In the genomic region with DNA sequence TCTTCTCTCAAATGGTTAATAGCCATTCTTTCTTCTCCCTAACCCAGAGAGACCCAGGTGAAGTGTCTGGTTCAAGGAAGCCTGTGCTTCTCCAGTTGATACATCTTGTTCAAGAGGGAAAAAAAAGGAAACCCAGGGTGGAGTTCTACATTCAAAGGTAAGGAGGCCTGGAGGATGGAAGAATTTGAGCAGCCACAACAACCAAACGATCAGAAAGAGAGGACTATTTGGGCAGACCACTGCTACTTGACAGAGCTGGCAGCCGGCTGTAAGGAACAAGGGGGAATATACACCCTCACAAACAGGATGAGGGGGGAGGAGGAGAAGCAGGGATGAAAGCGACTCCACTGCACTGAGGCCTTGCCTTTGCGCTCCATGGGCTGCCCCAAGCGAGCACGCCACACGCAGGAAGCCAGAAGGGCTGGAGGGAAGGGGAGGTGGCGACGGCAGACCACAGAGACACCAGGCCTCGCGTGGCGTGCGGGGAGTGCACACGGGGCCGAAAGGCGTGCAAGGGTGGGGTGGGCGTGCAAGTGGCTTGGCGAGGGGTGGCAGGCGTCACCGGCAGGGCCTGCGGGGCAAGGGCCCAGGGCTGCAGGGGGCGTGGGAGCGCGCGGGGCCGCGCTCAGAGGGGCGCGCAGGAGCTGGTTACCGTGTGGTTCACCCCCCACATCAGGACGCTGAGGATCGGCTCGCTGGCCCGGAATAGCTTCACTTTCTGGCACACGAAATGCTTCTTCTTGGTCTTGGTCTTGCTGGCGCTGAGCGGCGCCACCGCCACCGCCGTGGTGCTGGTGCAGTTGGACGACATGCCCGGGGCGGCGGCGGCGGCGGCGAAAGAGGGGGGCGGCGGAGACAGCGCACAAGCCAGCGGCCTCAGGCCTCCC, we compare ENCODE assay signal across 7 cellular contexts. TPM values are rescaled to one million over a fixed set of nuclear protein-coding genes. Genes with fewer than 3 reads are reported as not detected.
DNase-seq lines count a peak whose midpoint lies in the region; ATAC-seq and TF ChIP-seq lines count a peak whose summit lies in the region.

No MANE protein-coding gene starts in this region.

- in situ Hi-C loops in GM13976 (cut with MboI; ENCODE audit: low sequenced_read_pairs, unreplicated experiment) = no loop called here

- peak; percentile 58 for ATAC-seq in effector memory CD8-positive, alpha-beta T cell (replicated peaks)

- H3K9me3 Mint-ChIP-seq in activated CD4-positive, alpha-beta memory T cell treated with anti-CD3 and anti-CD28 coated beads, Interleukin-2, amount 10 ng/mL, durations not matched to agents 7 days and 5 days = no peaks in the 10 kb centered on the region
- no peaks in the 10 kb centered on the region for H3K9me3 Mint-ChIP-seq in effector memory CD8-positive, alpha-beta T cell

- H3K4me3 ChIP-seq in NB4 (ENCODE audit: low read depth, low read length) = peak overlapping the region; percentile 81

- no peaks in the 10 kb centered on the region for H3K27me3 Mint-ChIP-seq in activated CD4-positive, alpha-beta memory T cell treated with anti-CD3 and anti-CD28 coated beads, Interleukin-2, amount 10 ng/mL, durations not matched to agents 7 days and 5 days
- H3K27me3 Mint-ChIP-seq in effector memory CD8-positive, alpha-beta T cell = no peaks in the 10 kb centered on the region

- peaks cover 50% of the 10 kb centered on the region for H3K4me1 Mint-ChIP-seq in activated CD4-positive, alpha-beta memory T cell treated with anti-CD3 and anti-CD28 coated beads, Interleukin-2, amount 10 ng/mL, durations not matched to agents 7 days and 5 days
- H3K4me1 Mint-ChIP-seq in effector memory CD8-positive, alpha-beta T cell (ENCODE audit: low read depth in 2 of 2) = peaks cover 33 to 39% of the 10 kb centered on the region in 2 donors

- TF ChIP-seq CTCF in GM13976 (IDR thresholded peaks at IDR 0.05; ENCODE audit: borderline replicate concordance, control extremely low read depth, extremely low read depth, insufficient read depth, missing control alignments) = no peak
- no peak for TF ChIP-seq CTCF in NB4 (IDR thresholded peaks at IDR 0.05; ENCODE audit: low read depth, low read length)

- DNase-seq in GM13976 (ENCODE audit: low spot score) (peak; percentile 72), HEK293T (ENCODE audit: extremely low spot score) (peak; percentile 26), NB4 (ENCODE audit: low read depth) (peak; percentile 74), mesenteric fat pad (ENCODE audit: low spot score) (peak; percentile 90)
- DNase-seq in activated CD4-positive, alpha-beta memory T cell treated with anti-CD3 and anti-CD28 coated beads, Interleukin-2, amount 10 ng/mL, durations not matched to agents 7 days and 5 days = peak; percentile 73
- peak; percentile 48 to 53 (median 51) for DNase-seq in effector memory CD8-positive, alpha-beta T cell
- DNase-seq in stimulated activated CD8-positive, alpha-beta memory T cell treated with anti-CD3 and anti-CD28 coated beads, Interleukin-15, amount 100 ng/mL, for 48 hours (ENCODE audit: low read depth in 2 of 2) = peak; percentile 34 to 45

- TF ChIP-seq POLR2A in NB4 (IDR thresholded peaks at IDR 0.05; ENCODE audit: extremely low read depth, insufficient read length) = no peak

- peak overlapping the region; percentile 95 for H3K27ac Mint-ChIP-seq in activated CD4-positive, alpha-beta memory T cell treated with anti-CD3 and anti-CD28 coated beads, Interleukin-2, amount 10 ng/mL, durations not matched to agents 7 days and 5 days
- H3K27ac Mint-ChIP-seq in effector memory CD8-positive, alpha-beta T cell = peak overlapping the region; percentile 91 to 94

- peak overlapping the region; percentile 97 for H3K4me3 Mint-ChIP-seq in activated CD4-positive, alpha-beta memory T cell treated with anti-CD3 and anti-CD28 coated beads, Interleukin-2, amount 10 ng/mL, durations not matched to agents 7 days and 5 days
- peak overlapping the region; percentile 92 to 95 for H3K4me3 Mint-ChIP-seq in effector memory CD8-positive, alpha-beta T cell

- POLR2A ChIA-PET in HEK293T (lab: Yijun Ruan, JAX) = interaction anchor here (1.1 to 2.1 kb wide), 6 partner anchors 27 to 55 kb away, joined by 3 to 9 read pairs (median 7); partner anchors contain the start of genes CWC25, PSMB3 and RPL23
- POLR2A ChIA-PET in activated CD4-positive, alpha-beta memory T cell treated with anti-CD3 and anti-CD28 coated beads, Interleukin-2, amount 10 ng/mL, durations not matched to agents 7 days and 5 days (lab: Charles Lee) = interaction anchor here (0.9 to 1.9 kb wide), 10 partner anchors 10 to 73 kb away, joined by 3 to 9 read pairs (median 4); partner anchors contain the start of genes CWC25, LASP1 and RPL23

- CTCF ChIA-PET in HEK293T (lab: Yijun Ruan, JAX) = no interaction called here
- CTCF ChIA-PET in activated CD4-positive, alpha-beta memory T cell treated with anti-CD3 and anti-CD28 coated beads, Interleukin-2, amount 10 ng/mL, durations not matched to agents 7 days and 5 days (lab: Charles Lee) = interaction anchor here (0.9 to 1.7 kb wide), 3 partner anchors 50 to 69 kb away, joined by 3 read pairs; no protein-coding TSS in a partner anchor

- peaks cover 62% of the 10 kb centered on the region for H3K36me3 Mint-ChIP-seq in activated CD4-positive, alpha-beta memory T cell treated with anti-CD3 and anti-CD28 coated beads, Interleukin-2, amount 10 ng/mL, durations not matched to agents 7 days and 5 days (ENCODE audit: low read depth)
- H3K36me3 Mint-ChIP-seq in effector memory CD8-positive, alpha-beta T cell (ENCODE audit: insufficient read depth) = peaks cover 60% of the 10 kb centered on the region

TF ChIP-seq in HEK293T, 16 proteins besides CTCF, POLR2A, EP300 and RAD21:
- TF ChIP-seq ZNF384 (IDR thresholded peaks at IDR 0.05) (no peak), LEF1 (IDR thresholded peaks at IDR 0.05; ENCODE audit: borderline replicate concordance) (no peak), SUZ12 (IDR thresholded peaks at IDR 0.05) (no peak), SP1 (IDR thresholded peaks at IDR 0.05) (no peak), TARDBP (IDR thresholded peaks at IDR 0.05) (no peak), FOXA1 (IDR thresholded peaks at IDR 0.05) (no peak), FOXM1 (IDR thresholded peaks at IDR 0.05; ENCODE audit: borderline replicate concordance) (no peak), FOXK2 (IDR thresholded peaks at IDR 0.05) (no peak), L3MBTL2 (conservative IDR thresholded peaks at IDR 0.05) (no peak), ELF4 (IDR thresholded peaks at IDR 0.05) (no peak), NFRKB (IDR thresholded peaks at IDR 0.05) (no peak), ARNT (IDR thresholded peaks at IDR 0.05) (no peak), HDGF (IDR thresholded peaks at IDR 0.05; ENCODE audit: borderline replicate concordance) (no peak), CTBP1 (IDR thresholded peaks at IDR 0.05; ENCODE audit: borderline replicate concordance) (no peak)
- TF ChIP-seq, protein P1, sequence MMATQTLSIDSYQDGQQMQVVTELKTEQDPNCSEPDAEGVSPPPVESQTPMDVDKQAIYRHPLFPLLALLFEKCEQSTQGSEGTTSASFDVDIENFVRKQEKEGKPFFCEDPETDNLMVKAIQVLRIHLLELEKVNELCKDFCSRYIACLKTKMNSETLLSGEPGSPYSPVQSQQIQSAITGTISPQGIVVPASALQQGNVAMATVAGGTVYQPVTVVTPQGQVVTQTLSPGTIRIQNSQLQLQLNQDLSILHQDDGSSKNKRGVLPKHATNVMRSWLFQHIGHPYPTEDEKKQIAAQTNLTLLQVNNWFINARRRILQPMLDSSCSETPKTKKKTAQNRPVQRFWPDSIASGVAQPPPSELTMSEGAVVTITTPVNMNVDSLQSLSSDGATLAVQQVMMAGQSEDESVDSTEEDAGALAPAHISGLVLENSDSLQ (IDR thresholded peaks at IDR 0.05) = no peak

RNA-seq across cellular contexts. Expression of gene PIP4K2B, which starts 0.5 kb away (rescaled TPM):
- 10 to 100 TPM; 42.0 to 45.7 TPM for total RNA-seq in activated CD4-positive, alpha-beta memory T cell treated with anti-CD3 and anti-CD28 coated beads, Interleukin-2, amount 10 ng/mL, durations not matched to agents 7 days and 5 days
- 41.6 TPM for total RNA-seq in mesenteric fat pad

RNA-seq across cellular contexts. Expression of gene CWC25, which starts 26.3 kb away (rescaled TPM):
- 10 to 100 TPM; 29.0 to 30.1 TPM for total RNA-seq in activated CD4-positive, alpha-beta memory T cell treated with anti-CD3 and anti-CD28 coated beads, Interleukin-2, amount 10 ng/mL, durations not matched to agents 7 days and 5 days
- 22.4 TPM for total RNA-seq in mesenteric fat pad

RNA-seq across cellular contexts. Expression of gene PSMB3, which starts 46.3 kb away (rescaled TPM):
- 100 to 1,000 TPM; 241 to 242 TPM for total RNA-seq in activated CD4-positive, alpha-beta memory T cell treated with anti-CD3 and anti-CD28 coated beads, Interleukin-2, amount 10 ng/mL, durations not matched to agents 7 days and 5 days
- 145 TPM for total RNA-seq in mesenteric fat pad

RNA-seq across cellular contexts. Expression of gene PCGF2, which starts 50.7 kb away (rescaled TPM):
- 1 to 10 TPM; 2.6 to 3.3 TPM for total RNA-seq in activated CD4-positive, alpha-beta memory T cell treated with anti-CD3 and anti-CD28 coated beads, Interleukin-2, amount 10 ng/mL, durations not matched to agents 7 days and 5 days
- 40.7 TPM for total RNA-seq in mesenteric fat pad

RNA-seq across cellular contexts. Expression of gene RPL23, which starts 54.7 kb away (rescaled TPM):
- 100 to 1,000 TPM; 933 to 960 TPM for total RNA-seq in activated CD4-positive, alpha-beta memory T cell treated with anti-CD3 and anti-CD28 coated beads, Interleukin-2, amount 10 ng/mL, durations not matched to agents 7 days and 5 days
- 1,395 TPM for total RNA-seq in mesenteric fat pad

Comparison
In these comparisons a context has a peak if more than half of its experiments do, and no peak if none do; other contexts are left out.
1. Peak in every context shown above with its lines: DNase-seq, ATAC-seq and H3K4me3 ChIP-seq.
2. DNase-seq: peak in every context shown above with its lines; median percentile 90 in mesenteric fat pad; 74 in NB4; 73 in activated CD4-positive, alpha-beta memory T cell treated with anti-CD3 and anti-CD28 coated beads, Interleukin-2, amount 10 ng/mL, durations not matched to agents 7 days and 5 days; 72 in GM13976; 51 in effector memory CD8-positive, alpha-beta T cell; 40 in stimulated activated CD8-positive, alpha-beta memory T cell treated with anti-CD3 and anti-CD28 coated beads, Interleukin-15, amount 100 ng/mL, for 48 hours; 26 in HEK293T.